In the genomic region with DNA sequence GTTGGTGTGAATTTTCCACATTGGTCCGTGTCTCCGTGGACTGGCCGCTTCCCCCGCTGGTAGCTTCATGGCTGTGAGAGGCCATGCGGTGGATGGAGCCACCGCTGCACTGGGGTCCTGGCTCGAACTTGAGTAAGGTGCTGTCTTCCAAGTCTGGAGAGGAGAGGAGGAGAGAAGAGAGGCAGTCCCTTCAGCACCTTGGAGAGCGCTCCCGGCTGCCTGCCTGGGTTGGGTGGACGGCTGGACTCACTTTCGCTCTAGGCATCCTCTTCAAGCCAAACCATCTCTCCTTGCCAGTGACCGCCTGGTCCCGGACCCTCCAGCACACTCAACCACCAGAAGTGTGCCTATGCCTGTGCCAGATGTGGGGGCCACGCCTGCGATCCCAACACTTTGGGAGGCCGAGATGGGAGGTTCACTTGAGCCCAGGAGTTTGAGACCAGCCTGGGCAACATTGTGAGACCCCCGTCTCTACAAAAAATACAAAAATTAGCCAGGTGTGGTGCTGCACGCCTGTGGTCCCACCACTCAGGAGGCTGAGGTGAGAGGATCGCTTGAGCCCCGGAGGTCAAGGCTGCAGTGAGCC, we compare ENCODE assay signal across 8 cellular contexts. TPM values are rescaled to one million over a fixed set of nuclear protein-coding genes. Genes with fewer than 3 reads are reported as not detected.
A peak's percentile ranks its signal among the peaks of the same experiment; 100 is the strongest.
DNase-seq lines count a peak whose midpoint lies in the region; ATAC-seq lines count a peak whose summit lies in the region.

No MANE protein-coding gene starts in this region.

- ATAC-seq in GM18517 (IDR thresholded peaks at IDR 0.05; ENCODE audit: unreplicated experiment), result no peak

- no peaks in the 10 kb centered on the region for H3K36me3 Mint-ChIP-seq in activated CD4-positive, alpha-beta T cell treated with anti-CD3 and anti-CD28 coated beads, Interleukin-2, amount 10 ng/mL, durations not matched to agents 24 days and 14 days (ENCODE audit: low read depth)

- H3K4me1 Mint-ChIP-seq in activated CD4-positive, alpha-beta T cell treated with anti-CD3 and anti-CD28 coated beads, Interleukin-2, amount 10 ng/mL, durations not matched to agents 24 days and 14 days, result no peaks in the 10 kb centered on the region

- peak; percentile 90 for DNase-seq in 8988T
- peak; percentile 67 for DNase-seq in HT-29 (ENCODE audit: low spot score)
- peak; percentile 88 for DNase-seq in activated CD4-positive, alpha-beta T cell treated with anti-CD3 and anti-CD28 coated beads, Interleukin-2, amount 10 ng/mL, durations not matched to agents 24 days and 14 days
- DNase-seq in fibroblast of gingiva (ENCODE audit: low read depth), result peak; percentile 29
- DNase-seq in posterior vena cava (ENCODE audit: low spot score), result peak; percentile 90
- DNase-seq in NCI-H748 (lab: John Stamatoyannopoulos, UW; ENCODE audit: unreplicated experiment), result no peak
- DNase-seq in SHP77 treated with DMSO at 0.1 percent for 48 hours (lab: John Stamatoyannopoulos, UW), result no peak

- intact Hi-C loops in activated CD4-positive, alpha-beta T cell treated with anti-CD3 and anti-CD28 coated beads, Interleukin-2, amount 10 ng/mL, durations not matched to agents 24 days and 14 days (cut with micrococcal nuclease), result no loop called here
- intact Hi-C loops in posterior vena cava (cut with DNase I), result no loop called here

- no peaks in the 10 kb centered on the region for H3K9me3 Mint-ChIP-seq in activated CD4-positive, alpha-beta T cell treated with anti-CD3 and anti-CD28 coated beads, Interleukin-2, amount 10 ng/mL, durations not matched to agents 24 days and 14 days

- H3K27ac Mint-ChIP-seq in activated CD4-positive, alpha-beta T cell treated with anti-CD3 and anti-CD28 coated beads, Interleukin-2, amount 10 ng/mL, durations not matched to agents 24 days and 14 days, result no peak overlapping the region

- H3K27me3 Mint-ChIP-seq in activated CD4-positive, alpha-beta T cell treated with anti-CD3 and anti-CD28 coated beads, Interleukin-2, amount 10 ng/mL, durations not matched to agents 24 days and 14 days, result peaks cover 29% of the 10 kb centered on the region

- no peak overlapping the region for H3K4me3 Mint-ChIP-seq in activated CD4-positive, alpha-beta T cell treated with anti-CD3 and anti-CD28 coated beads, Interleukin-2, amount 10 ng/mL, durations not matched to agents 24 days and 14 days

RNA-seq across cellular contexts. Expression of a gene that starts 6.2 kb away (rescaled TPM):
- total RNA-seq in HT-29 (2014; rRNA removed; shearing (Covaris generic)), result not detected in 2 replicates
- 0.19 TPM in 1 of 2 replicates, not detected in the other for total RNA-seq in activated CD4-positive, alpha-beta T cell treated with anti-CD3 and anti-CD28 coated beads, Interleukin-2, amount 10 ng/mL, durations not matched to agents 24 days and 14 days
- 1 to 10 TPM; 1.4 to 1.8 TPM for total RNA-seq in posterior vena cava

Comparison
In these comparisons a context has a peak if more than half of its experiments do, and no peak if none do; other contexts are left out.
1. DNase-seq: peak in 8988T (single experiment), HT-29 (single experiment), activated CD4-positive, alpha-beta T cell treated with anti-CD3 and anti-CD28 coated beads, Interleukin-2, amount 10 ng/mL, durations not matched to agents 24 days and 14 days (single experiment), fibroblast of gingiva (single experiment) and posterior vena cava (single experiment); none in NCI-H748 (single experiment) and SHP77 treated with DMSO at 0.1 percent for 48 hours (single experiment).